13 cellular contexts compared by ENCODE assay signal in genomic region chr1:201486158-201486557, GRCh38. TPM values are rescaled to one million over a fixed set of nuclear protein-coding genes. Genes with fewer than 3 reads are reported as not detected.
DNase-seq lines count a peak whose midpoint lies in the region; ATAC-seq and TF ChIP-seq lines count a peak whose summit lies in the region.
"Had no signal": no experiment of that assay in that cellular context is flagged by ENCODE, and none has a peak within 500 bp of the region (broad histone marks: within the 10 kb centered on the region; RNA-seq: fewer than 3 reads in every experiment).

No MANE protein-coding gene starts in this region.

- H3K27ac ChIP-seq in substantia nigra (ENCODE audit: low read depth, low read length, poor library complexity, severe bottlenecking), result peak overlapping the region; percentile 63
- H3K27ac ChIP-seq: VCaP had no signal

- DNase-seq in LHCN-M2 (ENCODE audit: low read depth) (peak; percentile 82), cardiac fibroblast (ENCODE audit: low read depth in 2 of 2) (peak; percentile 43 to 93), iris pigment epithelial cell (ENCODE audit: low read depth) (peak; percentile 41), substantia nigra (lab: John Stamatoyannopoulos, UW) (no peak), DMS79 treated with DMSO at 0.1 percent for 48 hours (lab: John Stamatoyannopoulos, UW) (no peak)
- no peak for DNase-seq in activated naive CD4-positive, alpha-beta T cell (lab: John Stamatoyannopoulos, UW)
- DNase-seq: anterior cingulate cortex, kidney, NCI-H446, SHP77 had no signal

- ATAC-seq in GM18858 (IDR thresholded peaks at IDR 0.05; ENCODE audit: unreplicated experiment) (no peak), HG03432 (IDR thresholded peaks at IDR 0.05; ENCODE audit: unreplicated experiment) (no peak)

- TF ChIP-seq CTCF in cardiac fibroblast (IDR thresholded peaks at IDR 0.05; ENCODE audit: low read depth, low read length), result no peak

- H3K4me3 ChIP-seq in cardiac fibroblast (replicated peaks in 1 of 2; ENCODE audit: low read depth in 2 of 2, low read length in 2 of 2), result no peak overlapping the region

RNA-seq across cellular contexts. Expression of gene PHLDA3, which starts 17.2 kb away (rescaled TPM):
- total RNA-seq in LHCN-M2 (2014; rRNA removed), result 74.8 and 126 TPM in 2 replicates
- 124 TPM for polyA plus RNA-seq in LHCN-M2 (2012)

RNA-seq across cellular contexts. Expression of gene CSRP1, which starts 20.8 kb away (rescaled TPM):
- total RNA-seq in LHCN-M2 (2014; rRNA removed), result 336 and 492 TPM in 2 replicates
- 491 TPM for polyA plus RNA-seq in LHCN-M2 (2012)

RNA-seq across cellular contexts. Expression of gene NAV1, which starts 52.8 kb away (rescaled TPM):
- total RNA-seq in LHCN-M2 (2014; rRNA removed), result 34.7 and 35.0 TPM in 2 replicates
- 27.1 TPM for polyA plus RNA-seq in LHCN-M2 (2012)

Comparison
In these comparisons a context has a peak if more than half of its experiments do, and no peak if none do; other contexts are left out.
1. DNase-seq: peak in LHCN-M2 (single experiment), cardiac fibroblast (2 of 2) and iris pigment epithelial cell (single experiment); none in substantia nigra (0 of 49), DMS79 treated with DMSO at 0.1 percent for 48 hours (single experiment) and activated naive CD4-positive, alpha-beta T cell (0 of 4).